Comparison of ENCODE assay signal across 1 cellular context in genomic region chr17:76584427-76585047, GRCh38.
TF ChIP-seq lines count a peak whose summit lies in the region.

No MANE protein-coding gene starts in this region.

TF ChIP-seq in K562, 482 proteins besides CTCF, POLR2A, EP300 and RAD21:
- TF ChIP-seq PPARD (CRISPR knock-in tag; IDR thresholded peaks at IDR 0.05): no peak
- TF ChIP-seq ZNF707 (CRISPR knock-in tag; conservative IDR thresholded peaks at IDR 0.05): no peak
- TF ChIP-seq ZNF282 (CRISPR knock-in tag; IDR thresholded peaks at IDR 0.05): no peak
- TF ChIP-seq BHLHE40 (IDR thresholded peaks at IDR 0.05; ENCODE audit: low read length): no peak
- no peak for TF ChIP-seq GTF2A2 (tag; IDR thresholded peaks at IDR 0.05)
- TF ChIP-seq ESRRA (IDR thresholded peaks at IDR 0.05; ENCODE audit: borderline replicate concordance, low read depth): no peak
- no peak for TF ChIP-seq ATF4 (CRISPR knock-in tag; IDR thresholded peaks at IDR 0.05)
- TF ChIP-seq ARNT (IDR thresholded peaks at IDR 0.05): no peak
- no peak for TF ChIP-seq CLOCK (CRISPR knock-in tag; IDR thresholded peaks at IDR 0.05; ENCODE audit: borderline replicate concordance)
- TF ChIP-seq FIP1L1 (IDR thresholded peaks at IDR 0.05; ENCODE audit: low read depth, low read length, poor library complexity, severe bottlenecking): no peak
- no peak for TF ChIP-seq NR2C1 (IDR thresholded peaks at IDR 0.05)
- no peak for TF ChIP-seq NR2C1 (tag; IDR thresholded peaks at IDR 0.05)
- TF ChIP-seq KDM1A (IDR thresholded peaks at IDR 0.05): no peak
- TF ChIP-seq ZNF217 (CRISPR knock-in tag; IDR thresholded peaks at IDR 0.05): no peak
